Comparison of ENCODE assay signal across 12 cellular contexts in the genomic region with DNA sequence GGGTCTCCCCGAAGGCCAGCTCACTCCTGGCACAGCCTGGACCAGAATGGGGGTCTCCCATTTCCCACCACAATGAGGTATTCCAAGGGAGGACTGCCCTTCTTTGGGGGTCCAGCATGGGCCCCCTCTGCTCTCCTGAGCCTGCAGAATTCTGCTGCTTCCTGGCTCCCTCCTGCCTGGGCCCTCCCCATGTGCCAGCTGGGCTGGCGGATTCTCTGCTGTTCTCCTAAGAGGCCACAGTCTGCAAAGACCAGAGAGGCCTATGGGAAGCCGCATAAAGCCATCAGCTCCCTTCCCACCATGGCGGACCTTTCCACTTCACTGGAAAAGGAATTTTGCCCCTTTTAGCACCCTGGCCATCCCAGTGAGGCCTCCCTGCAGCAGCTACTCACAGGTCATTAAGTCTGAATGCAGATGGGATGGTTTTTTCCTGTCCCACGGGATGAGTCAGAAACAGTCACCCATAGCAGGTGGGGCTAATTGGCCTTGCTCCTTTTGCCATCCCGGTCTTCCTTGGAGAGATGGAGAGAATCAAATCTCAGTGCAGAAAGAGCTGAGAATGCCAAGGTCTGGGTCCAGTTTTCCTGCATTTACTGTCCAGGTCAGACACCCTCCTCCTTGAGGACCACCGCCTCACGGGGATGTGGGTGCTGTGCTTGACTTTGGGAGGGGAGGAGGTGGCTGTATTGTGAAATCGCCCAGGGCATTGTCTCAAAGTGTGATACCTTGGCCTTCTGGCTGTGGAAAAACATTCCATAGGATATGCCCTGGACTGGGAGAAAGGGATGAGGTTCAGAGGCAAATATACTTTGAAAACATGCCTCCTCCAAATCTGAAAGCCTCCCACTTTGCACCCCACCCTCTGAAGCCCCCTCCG. TPM values are rescaled to one million over a fixed set of nuclear protein-coding genes. Genes with fewer than 3 reads are reported as not detected.
DNase-seq lines count a peak whose midpoint lies in the region; ATAC-seq and TF ChIP-seq lines count a peak whose summit lies in the region.
"Had no signal": no experiment of that assay in that cellular context is flagged by ENCODE, and none has a peak within 500 bp of the region (broad histone marks: within the 10 kb centered on the region; RNA-seq: fewer than 3 reads in every experiment).

No MANE protein-coding gene starts in this region.

- no peaks in the 10 kb centered on the region for H3K36me3 Mint-ChIP-seq in WTC11
- H3K36me3 Mint-ChIP-seq in activated naive CD8-positive, alpha-beta T cell treated with anti-CD3 and anti-CD28 coated beads, Interleukin-2, amount 50 U/mL, for 24 hours (ENCODE audit: low read depth): no peaks in the 10 kb centered on the region
- H3K36me3 Mint-ChIP-seq: CD8-positive, alpha-beta T cell had no signal

- DNase-seq in AG08396 (ENCODE audit: low spot score) (peak; percentile 44), HK-2 (ENCODE audit: unreplicated experiment) (peak; percentile 87), WTC11 (ENCODE audit: low spot score) (no peak), islet precursor cell (peak; percentile 95), Peyer's patch (no peak)
- no peak for DNase-seq in activated naive CD8-positive, alpha-beta T cell treated with anti-CD3 and anti-CD28 coated beads, Interleukin-2, amount 50 U/mL, for 24 hours
- DNase-seq: activated CD8-positive, alpha-beta memory T cell treated with anti-CD3 and anti-CD28 coated beads for 24 hours; CD8-positive, alpha-beta T cell; NCI-H2081 had no signal

- no peaks in the 10 kb centered on the region for H3K27me3 ChIP-seq in Peyer's patch
- H3K27me3 ChIP-seq: adrenal gland had no signal

- H3K4me1 ChIP-seq in Peyer's patch: no peaks in the 10 kb centered on the region

- no peak overlapping the region for H3K4me3 Mint-ChIP-seq in WTC11
- H3K4me3 Mint-ChIP-seq in activated naive CD8-positive, alpha-beta T cell treated with anti-CD3 and anti-CD28 coated beads, Interleukin-2, amount 50 U/mL, for 24 hours: no peak overlapping the region
- H3K4me3 Mint-ChIP-seq: CD8-positive, alpha-beta T cell had no signal

- CTCF ChIA-PET in WTC11 (lab: Charles Lee): interaction anchor here (1.3 to 12.2 kb wide), 10 partner anchors 14 to 116 kb away, joined by 4 to 184 read pairs (median 12); partner anchors contain the start of gene ADORA1

- ATAC-seq in WTC11 (no peak; the same call in 1 of the 2 replicates), HG03135 (IDR thresholded peaks at IDR 0.05; ENCODE audit: unreplicated experiment) (no peak), GM19455 (IDR thresholded peaks at IDR 0.05; ENCODE audit: unreplicated experiment) (no peak)
- no peak for ATAC-seq in activated naive CD8-positive, alpha-beta T cell treated with anti-CD3 and anti-CD28 coated beads, Interleukin-2, amount 50 U/mL, for 24 hours
- ATAC-seq: CD8-positive, alpha-beta T cell had no signal

- TF ChIP-seq CTCF in WTC11 (IDR thresholded peaks at IDR 0.05) (no peak), Peyer's patch (IDR thresholded peaks at IDR 0.05) (no peak)

- TF ChIP-seq POLR2A in Peyer's patch (IDR thresholded peaks at IDR 0.05): no peak

- POLR2A ChIA-PET in WTC11 (lab: Charles Lee): interaction anchor here (0.7 kb wide), 1 partner anchor 373 kb away, joined by 3 read pairs; no protein-coding TSS in a partner anchor

- H3K4me3 ChIP-seq in Peyer's patch: no peak overlapping the region
- H3K4me3 ChIP-seq: adrenal gland had no signal

- H3K4me1 Mint-ChIP-seq in WTC11: peaks cover 72% of the 10 kb centered on the region
- no peaks in the 10 kb centered on the region for H3K4me1 Mint-ChIP-seq in activated naive CD8-positive, alpha-beta T cell treated with anti-CD3 and anti-CD28 coated beads, Interleukin-2, amount 50 U/mL, for 24 hours

- H3K27ac Mint-ChIP-seq in WTC11: peak overlapping the region; percentile 49; the same call in 1 of the 2 replicates
- no peak overlapping the region for H3K27ac Mint-ChIP-seq in activated naive CD8-positive, alpha-beta T cell treated with anti-CD3 and anti-CD28 coated beads, Interleukin-2, amount 50 U/mL, for 24 hours
- H3K27ac Mint-ChIP-seq: CD8-positive, alpha-beta T cell had no signal

- no peaks in the 10 kb centered on the region for H3K36me3 ChIP-seq in Peyer's patch
- H3K36me3 ChIP-seq: adrenal gland had no signal

- H3K9me3 ChIP-seq in Peyer's patch: no peaks in the 10 kb centered on the region
- H3K9me3 ChIP-seq: adrenal gland had no signal

- H3K9me3 Mint-ChIP-seq in WTC11: 0 out of 2 replicates have a peak, but pooled peaks cover 3% of the 10 kb centered on the region
- no peaks in the 10 kb centered on the region for H3K9me3 Mint-ChIP-seq in activated naive CD8-positive, alpha-beta T cell treated with anti-CD3 and anti-CD28 coated beads, Interleukin-2, amount 50 U/mL, for 24 hours
- H3K9me3 Mint-ChIP-seq: CD8-positive, alpha-beta T cell had no signal

- no peak overlapping the region for H3K27ac ChIP-seq in Peyer's patch
- H3K27ac ChIP-seq: adrenal gland had no signal

- no peaks in the 10 kb centered on the region for H3K27me3 Mint-ChIP-seq in WTC11 (ENCODE audit: low read depth)
- no peaks in the 10 kb centered on the region for H3K27me3 Mint-ChIP-seq in activated naive CD8-positive, alpha-beta T cell treated with anti-CD3 and anti-CD28 coated beads, Interleukin-2, amount 50 U/mL, for 24 hours

TF ChIP-seq in WTC11, 78 proteins besides CTCF, POLR2A, EP300 and RAD21 (continues in another document):
- TF ChIP-seq NR2C2 (CRISPR knock-in tag; IDR thresholded peaks at IDR 0.05) (no peak), ELF4 (CRISPR knock-in tag; IDR thresholded peaks at IDR 0.05; ENCODE audit: low read depth) (no peak), CBFB (CRISPR knock-in tag; IDR thresholded peaks at IDR 0.05; ENCODE audit: low read depth) (no peak), ZNF671 (CRISPR knock-in tag; IDR thresholded peaks at IDR 0.05) (no peak), HMGA2 (CRISPR knock-in tag; IDR thresholded peaks at IDR 0.05) (no peak), RELA (CRISPR knock-in tag; IDR thresholded peaks at IDR 0.05; ENCODE audit: borderline replicate concordance) (no peak), ZNF423 (CRISPR knock-in tag; IDR thresholded peaks at IDR 0.05) (no peak), GABPB1 (CRISPR knock-in tag; IDR thresholded peaks at IDR 0.05) (no peak), FOXK1 (CRISPR knock-in tag; IDR thresholded peaks at IDR 0.05) (no peak), ZBTB21 (CRISPR knock-in tag; IDR thresholded peaks at IDR 0.05; ENCODE audit: borderline replicate concordance) (no peak), HMGXB4 (CRISPR knock-in tag; IDR thresholded peaks at IDR 0.05) (no peak), ETV6 (CRISPR knock-in tag; IDR thresholded peaks at IDR 0.05) (no peak), ZNF416 (CRISPR knock-in tag; IDR thresholded peaks at IDR 0.05) (no peak)
- TF ChIP-seq, protein P1, sequence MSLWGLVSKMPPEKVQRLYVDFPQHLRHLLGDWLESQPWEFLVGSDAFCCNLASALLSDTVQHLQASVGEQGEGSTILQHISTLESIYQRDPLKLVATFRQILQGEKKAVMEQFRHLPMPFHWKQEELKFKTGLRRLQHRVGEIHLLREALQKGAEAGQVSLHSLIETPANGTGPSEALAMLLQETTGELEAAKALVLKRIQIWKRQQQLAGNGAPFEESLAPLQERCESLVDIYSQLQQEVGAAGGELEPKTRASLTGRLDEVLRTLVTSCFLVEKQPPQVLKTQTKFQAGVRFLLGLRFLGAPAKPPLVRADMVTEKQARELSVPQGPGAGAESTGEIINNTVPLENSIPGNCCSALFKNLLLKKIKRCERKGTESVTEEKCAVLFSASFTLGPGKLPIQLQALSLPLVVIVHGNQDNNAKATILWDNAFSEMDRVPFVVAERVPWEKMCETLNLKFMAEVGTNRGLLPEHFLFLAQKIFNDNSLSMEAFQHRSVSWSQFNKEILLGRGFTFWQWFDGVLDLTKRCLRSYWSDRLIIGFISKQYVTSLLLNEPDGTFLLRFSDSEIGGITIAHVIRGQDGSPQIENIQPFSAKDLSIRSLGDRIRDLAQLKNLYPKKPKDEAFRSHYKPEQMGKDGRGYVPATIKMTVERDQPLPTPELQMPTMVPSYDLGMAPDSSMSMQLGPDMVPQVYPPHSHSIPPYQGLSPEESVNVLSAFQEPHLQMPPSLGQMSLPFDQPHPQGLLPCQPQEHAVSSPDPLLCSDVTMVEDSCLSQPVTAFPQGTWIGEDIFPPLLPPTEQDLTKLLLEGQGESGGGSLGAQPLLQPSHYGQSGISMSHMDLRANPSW (CRISPR knock-in tag; conservative IDR thresholded peaks at IDR 0.05; ENCODE audit: low read depth): no peak
- TF ChIP-seq, protein P2, sequence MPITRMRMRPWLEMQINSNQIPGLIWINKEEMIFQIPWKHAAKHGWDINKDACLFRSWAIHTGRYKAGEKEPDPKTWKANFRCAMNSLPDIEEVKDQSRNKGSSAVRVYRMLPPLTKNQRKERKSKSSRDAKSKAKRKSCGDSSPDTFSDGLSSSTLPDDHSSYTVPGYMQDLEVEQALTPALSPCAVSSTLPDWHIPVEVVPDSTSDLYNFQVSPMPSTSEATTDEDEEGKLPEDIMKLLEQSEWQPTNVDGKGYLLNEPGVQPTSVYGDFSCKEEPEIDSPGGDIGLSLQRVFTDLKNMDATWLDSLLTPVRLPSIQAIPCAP (CRISPR knock-in tag; IDR thresholded peaks at IDR 0.05): no peak
- TF ChIP-seq, protein P3, sequence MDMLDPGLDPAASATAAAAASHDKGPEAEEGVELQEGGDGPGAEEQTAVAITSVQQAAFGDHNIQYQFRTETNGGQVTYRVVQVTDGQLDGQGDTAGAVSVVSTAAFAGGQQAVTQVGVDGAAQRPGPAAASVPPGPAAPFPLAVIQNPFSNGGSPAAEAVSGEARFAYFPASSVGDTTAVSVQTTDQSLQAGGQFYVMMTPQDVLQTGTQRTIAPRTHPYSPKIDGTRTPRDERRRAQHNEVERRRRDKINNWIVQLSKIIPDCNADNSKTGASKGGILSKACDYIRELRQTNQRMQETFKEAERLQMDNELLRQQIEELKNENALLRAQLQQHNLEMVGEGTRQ (CRISPR knock-in tag; IDR thresholded peaks at IDR 0.05): no peak

RNA-seq across cellular contexts. Expression of gene MYBPH, which starts 23.2 kb away (rescaled TPM):
- total RNA-seq in WTC11 (2021) (not detected in 3 replicates), Peyer's patch (not detected)
- total RNA-seq: adrenal gland; CD8-positive, alpha-beta T cell had no signal

RNA-seq across cellular contexts. Expression of gene ADORA1, which starts 24.9 kb away (rescaled TPM):
- 1.8 to 2.7 TPM (median 2.6 TPM) in 3 replicates for total RNA-seq in WTC11 (2021)
- 1 to 10 TPM in 1 of 4 donors, not detected in 3; 1.5 TPM for total RNA-seq in Peyer's patch
- total RNA-seq: CD8-positive, alpha-beta T cell had no signal

RNA-seq across cellular contexts. Expression of gene CHI3L1, which starts 34.1 kb away (rescaled TPM):
- total RNA-seq in WTC11 (2021) (0.24 to 0.41 TPM (median 0.27 TPM) in 3 replicates), Peyer's patch (1 to 10 TPM in 2 of 4 donors, not detected in 2; 1.9 to 2.5 TPM)
- total RNA-seq: CD8-positive, alpha-beta T cell had no signal

Comparison
In these comparisons a context has a peak if more than half of its experiments do, and no peak if none do; other contexts are left out.
1. DNase-seq: peak in AG08396 (single experiment), HK-2 (single experiment) and islet precursor cell (single experiment); none in WTC11 (single experiment), activated naive CD8-positive, alpha-beta T cell treated with anti-CD3 and anti-CD28 coated beads, Interleukin-2, amount 50 U/mL, for 24 hours (single experiment) and Peyer's patch (0 of 3).